ENCODE assay signal across 1 cellular context in the genomic region with DNA sequence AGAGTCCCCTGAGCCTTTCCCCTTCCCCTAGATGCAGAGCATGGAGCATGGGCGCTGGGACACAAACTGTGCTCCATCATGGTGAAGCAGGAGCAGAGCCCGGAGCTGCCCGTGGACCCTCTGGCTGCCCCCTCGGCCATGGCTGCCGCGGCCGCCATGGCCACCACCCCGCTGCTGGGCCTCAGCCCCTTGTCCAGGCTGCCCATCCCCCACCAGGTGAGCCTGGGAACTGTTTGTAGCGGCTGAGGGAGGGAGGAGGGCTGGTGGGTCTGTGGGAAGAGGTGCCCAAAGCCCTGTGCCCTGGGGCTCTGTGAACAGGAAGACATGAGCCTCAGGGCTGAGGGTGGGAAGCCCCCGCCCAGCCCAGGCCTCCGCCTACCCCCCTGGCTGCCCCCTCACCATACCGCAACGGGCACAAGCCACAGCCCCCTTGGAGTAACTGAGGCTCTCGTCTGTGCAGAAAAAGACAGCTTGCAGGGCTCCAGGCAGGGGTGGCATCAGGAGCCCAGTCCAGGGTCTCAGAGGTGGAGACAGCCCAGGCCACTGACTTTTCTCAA.
TF ChIP-seq lines count a peak whose summit lies in the region.

No MANE protein-coding gene starts in this region.

TF ChIP-seq in WTC11, 78 proteins besides CTCF, POLR2A, EP300 and RAD21:
- TF ChIP-seq TEAD4 (CRISPR knock-in tag; IDR thresholded peaks at IDR 0.05) = no peak
- TF ChIP-seq FOXP1 (CRISPR knock-in tag; IDR thresholded peaks at IDR 0.05; ENCODE audit: borderline replicate concordance) = no peak
- TF ChIP-seq, protein P1, sequence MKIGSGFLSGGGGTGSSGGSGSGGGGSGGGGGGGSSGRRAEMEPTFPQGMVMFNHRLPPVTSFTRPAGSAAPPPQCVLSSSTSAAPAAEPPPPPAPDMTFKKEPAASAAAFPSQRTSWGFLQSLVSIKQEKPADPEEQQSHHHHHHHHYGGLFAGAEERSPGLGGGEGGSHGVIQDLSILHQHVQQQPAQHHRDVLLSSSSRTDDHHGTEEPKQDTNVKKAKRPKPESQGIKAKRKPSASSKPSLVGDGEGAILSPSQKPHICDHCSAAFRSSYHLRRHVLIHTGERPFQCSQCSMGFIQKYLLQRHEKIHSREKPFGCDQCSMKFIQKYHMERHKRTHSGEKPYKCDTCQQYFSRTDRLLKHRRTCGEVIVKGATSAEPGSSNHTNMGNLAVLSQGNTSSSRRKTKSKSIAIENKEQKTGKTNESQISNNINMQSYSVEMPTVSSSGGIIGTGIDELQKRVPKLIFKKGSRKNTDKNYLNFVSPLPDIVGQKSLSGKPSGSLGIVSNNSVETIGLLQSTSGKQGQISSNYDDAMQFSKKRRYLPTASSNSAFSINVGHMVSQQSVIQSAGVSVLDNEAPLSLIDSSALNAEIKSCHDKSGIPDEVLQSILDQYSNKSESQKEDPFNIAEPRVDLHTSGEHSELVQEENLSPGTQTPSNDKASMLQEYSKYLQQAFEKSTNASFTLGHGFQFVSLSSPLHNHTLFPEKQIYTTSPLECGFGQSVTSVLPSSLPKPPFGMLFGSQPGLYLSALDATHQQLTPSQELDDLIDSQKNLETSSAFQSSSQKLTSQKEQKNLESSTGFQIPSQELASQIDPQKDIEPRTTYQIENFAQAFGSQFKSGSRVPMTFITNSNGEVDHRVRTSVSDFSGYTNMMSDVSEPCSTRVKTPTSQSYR (CRISPR knock-in tag; IDR thresholded peaks at IDR 0.05) = no peak
- TF ChIP-seq IRF1 (CRISPR knock-in tag; IDR thresholded peaks at IDR 0.05) = no peak
- no peak for TF ChIP-seq MYBL2 (CRISPR knock-in tag; IDR thresholded peaks at IDR 0.05)
- no peak for TF ChIP-seq ATF2 (CRISPR knock-in tag; IDR thresholded peaks at IDR 0.05; ENCODE audit: borderline replicate concordance, low read depth)
- TF ChIP-seq, protein P2, sequence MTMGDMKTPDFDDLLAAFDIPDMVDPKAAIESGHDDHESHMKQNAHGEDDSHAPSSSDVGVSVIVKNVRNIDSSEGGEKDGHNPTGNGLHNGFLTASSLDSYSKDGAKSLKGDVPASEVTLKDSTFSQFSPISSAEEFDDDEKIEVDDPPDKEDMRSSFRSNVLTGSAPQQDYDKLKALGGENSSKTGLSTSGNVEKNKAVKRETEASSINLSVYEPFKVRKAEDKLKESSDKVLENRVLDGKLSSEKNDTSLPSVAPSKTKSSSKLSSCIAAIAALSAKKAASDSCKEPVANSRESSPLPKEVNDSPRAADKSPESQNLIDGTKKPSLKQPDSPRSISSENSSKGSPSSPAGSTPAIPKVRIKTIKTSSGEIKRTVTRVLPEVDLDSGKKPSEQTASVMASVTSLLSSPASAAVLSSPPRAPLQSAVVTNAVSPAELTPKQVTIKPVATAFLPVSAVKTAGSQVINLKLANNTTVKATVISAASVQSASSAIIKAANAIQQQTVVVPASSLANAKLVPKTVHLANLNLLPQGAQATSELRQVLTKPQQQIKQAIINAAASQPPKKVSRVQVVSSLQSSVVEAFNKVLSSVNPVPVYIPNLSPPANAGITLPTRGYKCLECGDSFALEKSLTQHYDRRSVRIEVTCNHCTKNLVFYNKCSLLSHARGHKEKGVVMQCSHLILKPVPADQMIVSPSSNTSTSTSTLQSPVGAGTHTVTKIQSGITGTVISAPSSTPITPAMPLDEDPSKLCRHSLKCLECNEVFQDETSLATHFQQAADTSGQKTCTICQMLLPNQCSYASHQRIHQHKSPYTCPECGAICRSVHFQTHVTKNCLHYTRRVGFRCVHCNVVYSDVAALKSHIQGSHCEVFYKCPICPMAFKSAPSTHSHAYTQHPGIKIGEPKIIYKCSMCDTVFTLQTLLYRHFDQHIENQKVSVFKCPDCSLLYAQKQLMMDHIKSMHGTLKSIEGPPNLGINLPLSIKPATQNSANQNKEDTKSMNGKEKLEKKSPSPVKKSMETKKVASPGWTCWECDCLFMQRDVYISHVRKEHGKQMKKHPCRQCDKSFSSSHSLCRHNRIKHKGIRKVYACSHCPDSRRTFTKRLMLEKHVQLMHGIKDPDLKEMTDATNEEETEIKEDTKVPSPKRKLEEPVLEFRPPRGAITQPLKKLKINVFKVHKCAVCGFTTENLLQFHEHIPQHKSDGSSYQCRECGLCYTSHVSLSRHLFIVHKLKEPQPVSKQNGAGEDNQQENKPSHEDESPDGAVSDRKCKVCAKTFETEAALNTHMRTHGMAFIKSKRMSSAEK (CRISPR knock-in tag; IDR thresholded peaks at IDR 0.05; ENCODE audit: borderline replicate concordance) = no peak
- TF ChIP-seq ESRRA (CRISPR knock-in tag; IDR thresholded peaks at IDR 0.05; ENCODE audit: borderline replicate concordance) = no peak
- TF ChIP-seq E2F4 (CRISPR knock-in tag; IDR thresholded peaks at IDR 0.05; ENCODE audit: borderline replicate concordance, low read depth) = no peak
- TF ChIP-seq, protein P3, sequence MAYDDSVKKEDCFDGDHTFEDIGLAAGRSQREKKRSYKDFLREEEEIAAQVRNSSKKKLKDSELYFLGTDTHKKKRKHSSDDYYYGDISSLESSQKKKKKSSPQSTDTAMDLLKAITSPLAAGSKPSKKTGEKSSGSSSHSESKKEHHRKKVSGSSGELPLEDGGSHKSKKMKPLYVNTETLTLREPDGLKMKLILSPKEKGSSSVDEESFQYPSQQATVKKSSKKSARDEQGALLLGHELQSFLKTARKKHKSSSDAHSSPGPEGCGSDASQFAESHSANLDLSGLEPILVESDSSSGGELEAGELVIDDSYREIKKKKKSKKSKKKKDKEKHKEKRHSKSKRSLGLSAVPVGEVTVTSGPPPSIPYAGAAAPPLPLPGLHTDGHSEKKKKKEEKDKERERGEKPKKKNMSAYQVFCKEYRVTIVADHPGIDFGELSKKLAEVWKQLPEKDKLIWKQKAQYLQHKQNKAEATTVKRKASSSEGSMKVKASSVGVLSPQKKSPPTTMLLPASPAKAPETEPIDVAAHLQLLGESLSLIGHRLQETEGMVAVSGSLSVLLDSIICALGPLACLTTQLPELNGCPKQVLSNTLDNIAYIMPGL (CRISPR knock-in tag; IDR thresholded peaks at IDR 0.05) = no peak
- TF ChIP-seq ELF4 (CRISPR knock-in tag; IDR thresholded peaks at IDR 0.05; ENCODE audit: low read depth) = no peak
- no peak for TF ChIP-seq ZSCAN18 (CRISPR knock-in tag; IDR thresholded peaks at IDR 0.05)
- TF ChIP-seq, protein P4, sequence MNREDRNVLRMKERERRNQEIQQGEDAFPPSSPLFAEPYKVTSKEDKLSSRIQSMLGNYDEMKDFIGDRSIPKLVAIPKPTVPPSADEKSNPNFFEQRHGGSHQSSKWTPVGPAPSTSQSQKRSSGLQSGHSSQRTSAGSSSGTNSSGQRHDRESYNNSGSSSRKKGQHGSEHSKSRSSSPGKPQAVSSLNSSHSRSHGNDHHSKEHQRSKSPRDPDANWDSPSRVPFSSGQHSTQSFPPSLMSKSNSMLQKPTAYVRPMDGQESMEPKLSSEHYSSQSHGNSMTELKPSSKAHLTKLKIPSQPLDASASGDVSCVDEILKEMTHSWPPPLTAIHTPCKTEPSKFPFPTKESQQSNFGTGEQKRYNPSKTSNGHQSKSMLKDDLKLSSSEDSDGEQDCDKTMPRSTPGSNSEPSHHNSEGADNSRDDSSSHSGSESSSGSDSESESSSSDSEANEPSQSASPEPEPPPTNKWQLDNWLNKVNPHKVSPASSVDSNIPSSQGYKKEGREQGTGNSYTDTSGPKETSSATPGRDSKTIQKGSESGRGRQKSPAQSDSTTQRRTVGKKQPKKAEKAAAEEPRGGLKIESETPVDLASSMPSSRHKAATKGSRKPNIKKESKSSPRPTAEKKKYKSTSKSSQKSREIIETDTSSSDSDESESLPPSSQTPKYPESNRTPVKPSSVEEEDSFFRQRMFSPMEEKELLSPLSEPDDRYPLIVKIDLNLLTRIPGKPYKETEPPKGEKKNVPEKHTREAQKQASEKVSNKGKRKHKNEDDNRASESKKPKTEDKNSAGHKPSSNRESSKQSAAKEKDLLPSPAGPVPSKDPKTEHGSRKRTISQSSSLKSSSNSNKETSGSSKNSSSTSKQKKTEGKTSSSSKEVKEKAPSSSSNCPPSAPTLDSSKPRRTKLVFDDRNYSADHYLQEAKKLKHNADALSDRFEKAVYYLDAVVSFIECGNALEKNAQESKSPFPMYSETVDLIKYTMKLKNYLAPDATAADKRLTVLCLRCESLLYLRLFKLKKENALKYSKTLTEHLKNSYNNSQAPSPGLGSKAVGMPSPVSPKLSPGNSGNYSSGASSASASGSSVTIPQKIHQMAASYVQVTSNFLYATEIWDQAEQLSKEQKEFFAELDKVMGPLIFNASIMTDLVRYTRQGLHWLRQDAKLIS (CRISPR knock-in tag; IDR thresholded peaks at IDR 0.05; ENCODE audit: borderline replicate concordance) = no peak
- no peak for TF ChIP-seq EMX1 (CRISPR knock-in tag; IDR thresholded peaks at IDR 0.05)
- TF ChIP-seq ZNF416 (CRISPR knock-in tag; IDR thresholded peaks at IDR 0.05) = no peak
